19 cellular contexts compared by ENCODE assay signal in genomic region chrX:148522006-148522405, GRCh38.
"Had no signal": no experiment of that assay in that cellular context is flagged by ENCODE, and none has a peak within 500 bp of the region (broad histone marks: within the 10 kb centered on the region; RNA-seq: fewer than 3 reads in every experiment).

No MANE protein-coding gene starts in this region.

- H3K27ac ChIP-seq: HL-60, KMS-11 had no signal

- DNase-seq: NCI-H1092 treated with DMSO at 0.1 percent for 48 hours, NCI-H1436, NCI-H187, NCI-H2029, NCI-H2081 treated with DMSO at 0.1 percent for 48 hours, NCI-H2171, NCI-H226, NCI-H446, NCI-H510A, NCI-H524 treated with DMSO at 0.1 percent for 48 hours, NCI-H69, NCI-H774, RPMI8226, SHP77, SK-N-SH, T-helper 1 cell had no signal

- H3K4me2 ChIP-seq: KMS-11, SK-N-SH had no signal

- H3K4me3 ChIP-seq: K562 had no signal

- ATAC-seq: K562 had no signal

- H3K9me2 ChIP-seq: SK-N-SH had no signal

- H3K9ac ChIP-seq: KMS-11, SK-N-SH had no signal

- H3K9me3 ChIP-seq: SK-N-SH had no signal
